ENCODE assay signal across 10 cellular contexts in genomic region chr12:56479625-56480024, GRCh38. TPM values are rescaled to one million over a fixed set of nuclear protein-coding genes. Genes with fewer than 3 reads are reported as not detected.
"Had no signal": no experiment of that assay in that cellular context is flagged by ENCODE, and none has a peak within 500 bp of the region (broad histone marks: within the 10 kb centered on the region; RNA-seq: fewer than 3 reads in every experiment).

No MANE protein-coding gene starts in this region.

- H3K27ac ChIP-seq: GM23248, HL-60 had no signal

- ATAC-seq: K562 had no signal

- H2AFZ ChIP-seq: GM23248 had no signal

- H3K9me3 ChIP-seq: HAP-1 had no signal

- H3K4me1 ChIP-seq: HAP-1 had no signal

- H3K36me3 ChIP-seq: HAP-1 had no signal

- FAIRE-seq: K562 had no signal

- DNase-seq: GM23248, GOT3, H7, HFFc6, IMR-90 had no signal

- H3K9ac ChIP-seq: GM23248 had no signal

- H3K4me3 ChIP-seq: GM23248, HAP-1, K562 had no signal

RNA-seq across cellular contexts. Expression of gene GLS2, which starts 8.3 kb away (rescaled TPM):
- total RNA-seq: GM23248, H4, HFFc6, HT1080, K562 had no signal
- polyA plus RNA-seq: GM23248 had no signal

RNA-seq across cellular contexts. Expression of gene MIP, which starts 25.2 kb away (rescaled TPM):
- total RNA-seq: GM23248, H7, HT1080, IMR-90 had no signal
- polyA plus RNA-seq: GM23248, IMR-90 had no signal
